12 cellular contexts compared by ENCODE assay signal in genomic region chr15:37056168-37056893, GRCh38. TPM values are rescaled to one million over a fixed set of nuclear protein-coding genes. Genes with fewer than 3 reads are reported as not detected.
DNase-seq lines count a peak whose midpoint lies in the region; ATAC-seq and TF ChIP-seq lines count a peak whose summit lies in the region.
"Had no signal": no experiment of that assay in that cellular context is flagged by ENCODE, and none has a peak within 500 bp of the region (broad histone marks: within the 10 kb centered on the region; RNA-seq: fewer than 3 reads in every experiment).

No MANE protein-coding gene starts in this region.

- H3K36me3 Mint-ChIP-seq in GM23338 (ENCODE audit: low read depth) (no peaks in the 10 kb centered on the region), WTC11 (no peaks in the 10 kb centered on the region)

- H2AFZ ChIP-seq in GM23338 (peak overlapping the region; percentile 64; the same call in 1 of the 2 replicates), neuron (ENCODE audit: low read depth, low read length) (peak overlapping the region; percentile 56)

- H3K27me3 ChIP-seq in GM23338 (ENCODE audit: insufficient read depth) (no peaks in the 10 kb centered on the region), cardiac muscle cell (no peaks in the 10 kb centered on the region), neuron (ENCODE audit: insufficient read depth, low read length) (no peaks in the 10 kb centered on the region)

- ATAC-seq in GM23338: peak; percentile 78
- ATAC-seq in WTC11: peak; percentile 71
- no peak for ATAC-seq in GM21737 (IDR thresholded peaks at IDR 0.05; ENCODE audit: unreplicated experiment)
- ATAC-seq: HCT116 had no signal

- H3K36me3 ChIP-seq in GM23338 (ENCODE audit: insufficient read depth) (no peaks in the 10 kb centered on the region), cardiac muscle cell (peaks cover 73% of the 10 kb centered on the region), neuron (ENCODE audit: insufficient read depth, low read length) (peaks cover 7% of the 10 kb centered on the region)

- H4K20me1 ChIP-seq in GM23338 (replicated peaks; ENCODE audit: insufficient read depth): no peaks in the 10 kb centered on the region

- POLR2A ChIA-PET in WTC11 (lab: Charles Lee): interaction anchor here (0.9 to 1.1 kb wide), 2 partner anchors 12 to 22 kb away, joined by 3 to 4 read pairs; no protein-coding TSS in a partner anchor

- CTCF ChIA-PET in WTC11 (lab: Charles Lee): no interaction called here

- H3K4me1 Mint-ChIP-seq in GM23338: peaks cover 33% of the 10 kb centered on the region
- H3K4me1 Mint-ChIP-seq in WTC11: peaks cover 33% of the 10 kb centered on the region

- H3K9me3 ChIP-seq in cardiac muscle cell (ENCODE audit: low read depth): no peaks in the 10 kb centered on the region
- no peaks in the 10 kb centered on the region for H3K9me3 ChIP-seq in neuron (ENCODE audit: low read length)

- no peaks in the 10 kb centered on the region for H3K9me2 ChIP-seq in GM23338 (ENCODE audit: insufficient read depth)

- peak; percentile 46 for DNase-seq in GM23338 (ENCODE audit: low spot score)
- DNase-seq in WTC11 (ENCODE audit: low spot score): no peak
- peak in 1 of 2 donors; percentile 69 for DNase-seq in cardiac muscle cell (ENCODE audit: low read depth in 1 of 2, low spot score in 1 of 2)
- no peak for DNase-seq in NCI-H187 treated with DMSO at 0.1 percent for 48 hours (lab: John Stamatoyannopoulos, UW)
- DNase-seq in stimulated activated CD8-positive, alpha-beta memory T cell treated with anti-CD3 and anti-CD28 coated beads, Interleukin-4, amount 100 ng/mL, for 48 hours: no peak
- no peak for DNase-seq in middle frontal gyrus (ENCODE audit: extremely low spot score, low spot score)
- DNase-seq: effector memory CD4-positive, alpha-beta T cell; GDM1; NCI-H1092 treated with DMSO at 0.1 percent for 48 hours had no signal

- no peak overlapping the region for H3K27ac ChIP-seq in GM23338 (ENCODE audit: low read depth)
- peak overlapping the region; percentile 96 for H3K27ac ChIP-seq in cardiac muscle cell

- H3K27ac Mint-ChIP-seq in GM23338 (no peak overlapping the region), WTC11 (no peak overlapping the region)

- H3K9me3 Mint-ChIP-seq in GM23338 (no peaks in the 10 kb centered on the region), WTC11 (no peaks in the 10 kb centered on the region)

- H3K4me1 ChIP-seq in GM23338 (ENCODE audit: insufficient read depth) (peaks cover 29% of the 10 kb centered on the region), cardiac muscle cell (ENCODE audit: low read depth) (peaks cover 47% of the 10 kb centered on the region), neuron (ENCODE audit: insufficient read depth, low read length) (peaks cover 39% of the 10 kb centered on the region)

- no peak overlapping the region for H3K4me2 ChIP-seq in GM23338

- H3K4me3 Mint-ChIP-seq in GM23338 (no peak overlapping the region), WTC11 (0 out of 2 replicates have a peak overlapping the region, but pooled peaks have one; percentile 8)

- TF ChIP-seq CTCF in GM23338 (conservative IDR thresholded peaks at IDR 0.05; ENCODE audit: low read depth in 2 of 2): no peak
- no peak for TF ChIP-seq CTCF in WTC11 (IDR thresholded peaks at IDR 0.05)
- TF ChIP-seq CTCF in cardiac muscle cell (IDR thresholded peaks at IDR 0.05; ENCODE audit: low read depth, low read length): no peak

- H3K79me2 ChIP-seq in GM23338 (replicated peaks; ENCODE audit: insufficient read depth): no peaks in the 10 kb centered on the region

- H3K27me3 Mint-ChIP-seq in GM23338 (ENCODE audit: insufficient read depth, low read depth, poor library complexity) (no peaks in the 10 kb centered on the region), WTC11 (ENCODE audit: low read depth) (no peaks in the 10 kb centered on the region)

- H3F3A ChIP-seq in GM23338 (replicated peaks; ENCODE audit: low read depth): no peaks in the 10 kb centered on the region

- no peak overlapping the region for H3K4me3 ChIP-seq in GM23338
- no peak overlapping the region for H3K4me3 ChIP-seq in cardiac muscle cell
- peak overlapping the region; percentile 38 for H3K4me3 ChIP-seq in neuron (ENCODE audit: low read length)

TF ChIP-seq in GM23338, 12 proteins besides CTCF, POLR2A, EP300 and RAD21 (continues in another document):
- TF ChIP-seq REST (IDR thresholded peaks at IDR 0.05; ENCODE audit: unreplicated experiment) (no peak), JUNB (IDR thresholded peaks at IDR 0.05; ENCODE audit: unreplicated experiment) (no peak), CREB1 (CRISPR knock-in tag; IDR thresholded peaks at IDR 0.05; ENCODE audit: low read depth) (no peak)
- TF ChIP-seq, protein P1, sequence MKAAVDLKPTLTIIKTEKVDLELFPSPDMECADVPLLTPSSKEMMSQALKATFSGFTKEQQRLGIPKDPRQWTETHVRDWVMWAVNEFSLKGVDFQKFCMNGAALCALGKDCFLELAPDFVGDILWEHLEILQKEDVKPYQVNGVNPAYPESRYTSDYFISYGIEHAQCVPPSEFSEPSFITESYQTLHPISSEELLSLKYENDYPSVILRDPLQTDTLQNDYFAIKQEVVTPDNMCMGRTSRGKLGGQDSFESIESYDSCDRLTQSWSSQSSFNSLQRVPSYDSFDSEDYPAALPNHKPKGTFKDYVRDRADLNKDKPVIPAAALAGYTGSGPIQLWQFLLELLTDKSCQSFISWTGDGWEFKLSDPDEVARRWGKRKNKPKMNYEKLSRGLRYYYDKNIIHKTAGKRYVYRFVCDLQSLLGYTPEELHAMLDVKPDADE (IDR thresholded peaks at IDR 0.05): no peak

TF ChIP-seq in WTC11, 78 proteins besides CTCF, POLR2A, EP300 and RAD21 (continues in another document):
- TF ChIP-seq HMGA2 (CRISPR knock-in tag; IDR thresholded peaks at IDR 0.05) (no peak), IRF2 (CRISPR knock-in tag; IDR thresholded peaks at IDR 0.05; ENCODE audit: borderline replicate concordance, low read depth) (no peak), ZNF138 (CRISPR knock-in tag; conservative IDR thresholded peaks at IDR 0.05) (no peak), ARID4B (CRISPR knock-in tag; IDR thresholded peaks at IDR 0.05; ENCODE audit: borderline replicate concordance) (no peak), PRRX2 (CRISPR knock-in tag; IDR thresholded peaks at IDR 0.05) (no peak), AR (CRISPR knock-in tag; IDR thresholded peaks at IDR 0.05) (no peak)

RNA-seq across cellular contexts. Expression of gene MEIS2, which starts 44.0 kb away (rescaled TPM):
- total RNA-seq in GM23338 (2014; rRNA removed; shearing (Covaris generic)): not detected in 2 replicates
- polyA plus RNA-seq in GM23338 (2016; fragmentation: Nextera tagmentation; extraction: Ambion mirVana) (0.16 and 0.27 TPM in 2 replicates), cardiac muscle cell (224 and 249 TPM in 2 replicates)
- total RNA-seq in WTC11 (2021) (0.30 to 1.2 TPM (median 0.57 TPM) in 3 replicates), cardiac muscle cell (326 and 432 TPM in 2 replicates)

Comparison
In these comparisons a context has a peak if more than half of its experiments do, and no peak if none do; other contexts are left out.
1. RNA of gene MEIS2, which starts 44.0 kb away (total RNA-seq): 326 to 432 TPM in cardiac muscle cell; 0.30 to 1.2 TPM in WTC11 and not detected in GM23338; every median in the first group is over 100 times any median in the second.